Comparison of ENCODE assay signal across 11 cellular contexts in genomic region chr16:84368327-84368996, GRCh38. TPM values are rescaled to one million over a fixed set of nuclear protein-coding genes. Genes with fewer than 3 reads are reported as not detected.
A peak's percentile ranks its signal among the peaks of the same experiment; 100 is the strongest.
DNase-seq lines count a peak whose midpoint lies in the region; TF ChIP-seq lines count a peak whose summit lies in the region.
"Had no signal": no experiment of that assay in that cellular context is flagged by ENCODE, and none has a peak within 500 bp of the region (broad histone marks: within the 10 kb centered on the region; RNA-seq: fewer than 3 reads in every experiment).

Gene ATP2C2, plus strand, starts transcription at chr16:84368538. Its CDS starts 78 bp downstream, at chr16:84368616.

- POLR2A ChIA-PET in SK-N-SH (lab: Yijun Ruan, JAX): interaction anchor here (0.6 kb wide), 1 partner anchor 102 kb away, joined by 5 read pairs; no protein-coding TSS in a partner anchor

- H3K27ac ChIP-seq in SK-N-SH (ENCODE audit: low read depth in 2 of 2, low read length in 1 of 2) (no peak within 1 kb of the TSS), smooth muscle cell (ENCODE audit: low read depth) (no peak within 1 kb of the TSS), coronary artery (no peak within 1 kb of the TSS), caudate nucleus (ENCODE audit: low read depth, low read length) (no peak within 1 kb of the TSS)
- H3K27ac ChIP-seq: right lobe of liver had no signal

- no peak for TF ChIP-seq EP300 in SK-N-SH (IDR thresholded peaks at IDR 0.05; ENCODE audit: borderline replicate concordance in 1 of 2, low read depth in 1 of 2, low read length in 1 of 2)

- CTCF ChIA-PET in SK-N-SH (lab: Yijun Ruan, JAX): interaction anchor here (0.7 to 1.0 kb wide), 2 partner anchors 25 to 70 kb away, joined by 3 read pairs; no protein-coding TSS in a partner anchor

- H2AFZ ChIP-seq in SK-N-SH (ENCODE audit: low read depth) (no peak within 1 kb of the TSS), smooth muscle cell (ENCODE audit: low read depth) (no peak within 1 kb of the TSS)

- H3K27me3 ChIP-seq in SK-N-SH (ENCODE audit: insufficient read depth) (peaks cover 70% of the 10 kb centered on the region), smooth muscle cell (ENCODE audit: low read depth) (peaks cover 59% of the 10 kb centered on the region)
- H3K27me3 ChIP-seq: right lobe of liver had no signal

- no peaks in the 10 kb centered on the region for H3K9me2 ChIP-seq in SK-N-SH

- 2% methylated on average over 32 of the region's 66 CpGs for WGBS in SK-N-SH (ENCODE audit: low lambda C conversion rate)
- under 1% methylated on average over 63 of the region's 66 CpGs for WGBS in smooth muscle cell (ENCODE audit: low lambda C conversion rate)

- H4K20me1 ChIP-seq in SK-N-SH (ENCODE audit: insufficient read depth) (no peaks in the 10 kb centered on the region), smooth muscle cell (ENCODE audit: low read depth) (no peaks in the 10 kb centered on the region)

- no peaks in the 10 kb centered on the region for H3K36me3 ChIP-seq in SK-N-SH (replicated peaks in 1 of 2; ENCODE audit: control insufficient read depth in 1 of 2, insufficient read depth in 2 of 2, low read length in 1 of 2)
- no peaks in the 10 kb centered on the region for H3K36me3 ChIP-seq in smooth muscle cell (ENCODE audit: low read depth)
- H3K36me3 ChIP-seq: right lobe of liver, tibial nerve had no signal

- H3K9me3 ChIP-seq in SK-N-SH (no peaks in the 10 kb centered on the region), smooth muscle cell (replicated peaks; ENCODE audit: low read depth) (no peaks in the 10 kb centered on the region)
- H3K9me3 ChIP-seq: right lobe of liver, tibial nerve had no signal

- DNase-seq in NCI-H2081 (lab: John Stamatoyannopoulos, UW) (peak; percentile 13 to 37), NCI-H2081 treated with DMSO at 0.1 percent for 48 hours (lab: John Stamatoyannopoulos, UW) (no peak), SK-N-SH (peak; percentile 38), islet precursor cell (peak; percentile 89), smooth muscle cell (lab: John Stamatoyannopoulos, UW; ENCODE audit: unreplicated experiment) (no peak), COR-L47 (lab: John Stamatoyannopoulos, UW) (no peak), coronary artery (ENCODE audit: low spot score) (no peak), caudate nucleus (lab: John Stamatoyannopoulos, UW) (no peak)
- DNase-seq: right lobe of liver had no signal

- no peak within 1 kb of the TSS for H3K4me3 ChIP-seq in SK-N-SH (ENCODE audit: low read depth in 2 of 2, low read length in 1 of 2)
- peak within 1 kb of the TSS; percentile 45 for H3K4me3 ChIP-seq in smooth muscle cell
- no peak within 1 kb of the TSS for H3K4me3 ChIP-seq in coronary artery

- TF ChIP-seq CTCF in SK-N-SH (IDR thresholded peaks at IDR 0.05) (no peak), smooth muscle cell (IDR thresholded peaks at IDR 0.05; ENCODE audit: borderline replicate concordance, insufficient read depth, poor library complexity, severe bottlenecking) (no peak), coronary artery (IDR thresholded peaks at IDR 0.05) (no peak)

- H3K79me2 ChIP-seq in SK-N-SH (ENCODE audit: insufficient read depth) (no peaks in the 10 kb centered on the region), smooth muscle cell (ENCODE audit: low read depth) (no peaks in the 10 kb centered on the region)

- H3K4me1 ChIP-seq in SK-N-SH (ENCODE audit: control insufficient read depth in 1 of 2, insufficient read depth in 2 of 2, low read depth in 1 of 2, low read length in 1 of 2) (no peaks in the 10 kb centered on the region), smooth muscle cell (ENCODE audit: low read depth) (peaks cover 7% of the 10 kb centered on the region)
- H3K4me1 ChIP-seq: right lobe of liver had no signal

- no peak for TF ChIP-seq RAD21 in SK-N-SH (IDR thresholded peaks at IDR 0.05; ENCODE audit: low read length)

- H3F3A ChIP-seq in SK-N-SH (replicated peaks; ENCODE audit: insufficient read depth) (no peaks in the 10 kb centered on the region), smooth muscle cell (ENCODE audit: low read depth) (no peaks in the 10 kb centered on the region)

- H3K4me2 ChIP-seq in SK-N-SH: peak within 1 kb of the TSS; percentile 33; the same call in 1 of the 2 replicates
- H3K4me2 ChIP-seq in smooth muscle cell: peak within 1 kb of the TSS; percentile 84

- H3K9ac ChIP-seq in SK-N-SH (no peak within 1 kb of the TSS), smooth muscle cell (ENCODE audit: low read depth) (no peak within 1 kb of the TSS)

TF ChIP-seq in SK-N-SH, 30 proteins besides CTCF, POLR2A, EP300 and RAD21:
- TF ChIP-seq SMC3 (IDR thresholded peaks at IDR 0.05; ENCODE audit: low read depth, low read length): no peak
- no peak for TF ChIP-seq FOSL2 (IDR thresholded peaks at IDR 0.05; ENCODE audit: borderline replicate concordance, low read depth)
- TF ChIP-seq MAX (IDR thresholded peaks at IDR 0.05; ENCODE audit: low read depth): no peak
- TF ChIP-seq CHD2 (IDR thresholded peaks at IDR 0.05; ENCODE audit: low read length, partially characterized antibody): no peak
- TF ChIP-seq TAF1 (IDR thresholded peaks at IDR 0.05; ENCODE audit: borderline replicate concordance, low read depth, low read length): no peak
- TF ChIP-seq NRF1 (IDR thresholded peaks at IDR 0.05; ENCODE audit: low read depth, low read length): no peak
- no peak for TF ChIP-seq SIN3A (IDR thresholded peaks at IDR 0.05; ENCODE audit: borderline replicate concordance, low read depth, low read length)
- TF ChIP-seq PBX3 (IDR thresholded peaks at IDR 0.05): no peak
- no peak for TF ChIP-seq RXRA (IDR thresholded peaks at IDR 0.05; ENCODE audit: borderline replicate concordance, low read depth)
- no peak for TF ChIP-seq USF1 (IDR thresholded peaks at IDR 0.05; ENCODE audit: borderline replicate concordance, low read depth)
- TF ChIP-seq TCF12 (IDR thresholded peaks at IDR 0.05): no peak
- TF ChIP-seq ELF1 (IDR thresholded peaks at IDR 0.05): no peak
- no peak for TF ChIP-seq GABPA (IDR thresholded peaks at IDR 0.05; ENCODE audit: low read depth)
- TF ChIP-seq JUND (IDR thresholded peaks at IDR 0.05): no peak
- no peak for TF ChIP-seq POLR2AphosphoS5 (IDR thresholded peaks at IDR 0.05; ENCODE audit: low read depth, low read length)

RNA-seq across cellular contexts. Expression of gene ATP2C2, which starts in this region (rescaled TPM):
- 0.33 and 0.47 TPM in 2 replicates for polyA plus RNA-seq in SK-N-SH (2012; rRNA removed)
- 0.14 and 0.17 TPM in 2 replicates for polyA plus RNA-seq in SK-N-SH (2012; cell fraction: cytosol; rRNA removed)
- 0.38 and 1.3 TPM in 2 replicates for polyA plus RNA-seq in SK-N-SH (2012; cell fraction: nucleus; rRNA removed)
- 3.1 and 3.2 TPM in 2 replicates for total RNA-seq in smooth muscle cell
- 1.6 and 4.1 TPM in 2 replicates for polyA plus RNA-seq in smooth muscle cell
- total RNA-seq: fibroblast of lung, tibial nerve had no signal
- polyA plus RNA-seq: fibroblast of lung had no signal

Comparison
In these comparisons a context has a peak if more than half of its experiments do, and no peak if none do; other contexts are left out.
1. DNase-seq: peak in NCI-H2081 (2 of 2), SK-N-SH (single experiment) and islet precursor cell (single experiment); none in NCI-H2081 treated with DMSO at 0.1 percent for 48 hours (single experiment), smooth muscle cell (single experiment), COR-L47 (single experiment), coronary artery (single experiment) and caudate nucleus (0 of 61).